In genomic region chr10:14665304-14665703, GRCh38 we compare ENCODE assay signal across 15 cellular contexts.
DNase-seq lines count a peak whose midpoint lies in the region; ATAC-seq lines count a peak whose summit lies in the region.
"Had no signal": no experiment of that assay in that cellular context is flagged by ENCODE, and none has a peak within 500 bp of the region (broad histone marks: within the 10 kb centered on the region; RNA-seq: fewer than 3 reads in every experiment).

No MANE protein-coding gene starts in this region.

- ATAC-seq in GM18498 (IDR thresholded peaks at IDR 0.05; ENCODE audit: unreplicated experiment) (no peak), GM18519 (IDR thresholded peaks at IDR 0.05; ENCODE audit: low FRiP score, unreplicated experiment) (no peak)
- ATAC-seq: HCT116, upper lobe of right lung had no signal

- DNase-seq in NCI-H2029 (lab: John Stamatoyannopoulos, UW): peak; percentile 12
- DNase-seq in NCI-H2029 treated with DMSO at 0.1 percent for 48 hours (lab: John Stamatoyannopoulos, UW): no peak
- DNase-seq in LHCN-M2 (ENCODE audit: low read depth): peak; percentile 71
- peak; percentile 21 for DNase-seq in SHP77 treated with DMSO at 0.1 percent for 48 hours (lab: John Stamatoyannopoulos, UW)
- DNase-seq in iris pigment epithelial cell (ENCODE audit: low read depth): peak; percentile 15
- DNase-seq in SK-N-DZ (ENCODE audit: low spot score): no peak
- DNase-seq: activated effector memory CD4-positive, alpha-beta T cell treated with anti-CD3 and anti-CD28 coated beads, Interleukin-2, amount 50 U/mL, for 16 hours; kidney; NCI-H1930; occipital lobe; T-helper 9 cell; upper lobe of right lung had no signal

Comparison
In these comparisons a context has a peak if more than half of its experiments do, and no peak if none do; other contexts are left out.
1. DNase-seq: peak in NCI-H2029 (single experiment), LHCN-M2 (single experiment), SHP77 treated with DMSO at 0.1 percent for 48 hours (single experiment) and iris pigment epithelial cell (single experiment); none in NCI-H2029 treated with DMSO at 0.1 percent for 48 hours (single experiment) and SK-N-DZ (single experiment).